ENCODE assay signal across 31 cellular contexts in the genomic region with DNA sequence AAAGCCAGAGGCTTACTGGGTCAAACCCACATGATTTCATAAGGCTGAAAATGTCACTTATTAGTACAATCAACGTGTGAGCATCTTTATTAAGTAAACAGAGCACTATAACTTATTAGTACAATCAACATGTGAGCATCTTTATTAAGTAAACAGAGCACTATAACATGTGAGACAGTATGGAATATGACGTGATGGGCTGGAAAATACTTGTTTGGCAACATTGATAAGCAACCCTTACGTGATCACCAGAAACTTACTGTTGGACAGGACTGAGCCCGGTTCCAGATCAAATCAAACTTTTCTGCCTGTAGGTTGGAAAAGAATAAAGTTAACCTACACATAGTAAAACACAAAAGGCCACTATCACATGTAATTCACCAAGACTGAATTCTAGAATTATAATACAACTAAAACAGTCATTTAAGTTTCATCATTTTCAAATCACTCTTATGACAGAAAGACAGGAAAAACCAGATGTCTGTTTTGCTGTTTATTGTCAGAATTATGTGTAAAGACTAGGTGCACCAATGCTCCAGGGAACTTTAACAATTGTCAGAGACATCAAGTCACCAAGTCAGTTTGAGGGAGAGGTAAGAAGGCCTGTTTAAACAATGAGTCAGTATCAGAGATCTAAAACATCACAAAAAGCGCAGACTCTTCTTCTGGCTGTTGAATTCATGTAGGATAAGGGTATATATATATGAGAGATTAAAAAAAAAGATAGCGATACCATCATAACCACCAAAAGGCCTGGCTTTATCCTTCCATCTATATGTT. TPM values are rescaled to one million over a fixed set of nuclear protein-coding genes. Genes with fewer than 3 reads are reported as not detected.
DNase-seq lines count a peak whose midpoint lies in the region; ATAC-seq and TF ChIP-seq lines count a peak whose summit lies in the region.
"Had no signal": no experiment of that assay in that cellular context is flagged by ENCODE, and none has a peak within 500 bp of the region (broad histone marks: within the 10 kb centered on the region; RNA-seq: fewer than 3 reads in every experiment).

No MANE protein-coding gene starts in this region.

- no peaks in the 10 kb centered on the region for H3K79me2 ChIP-seq in PC-3 (ENCODE audit: low read length)

- H3K9me3 Mint-ChIP-seq in activated T-helper 17 cell treated with anti-CD3 and anti-CD28 coated beads, Interleukin-2, amount 50 U/mL, for 72 hours: peaks cover 3% of the 10 kb centered on the region
- H3K9me3 Mint-ChIP-seq in mesothelial cell of epicardium: peaks cover 20% of the 10 kb centered on the region

- no peak overlapping the region for H2AFZ ChIP-seq in PC-3 (ENCODE audit: low read length)

- POLR2A ChIA-PET in PC-3 (lab: Charles Lee; ENCODE audit: unreplicated experiment): interaction anchor here (0.8 kb wide), 1 partner anchor 30 kb away, joined by 5 read pairs; no protein-coding TSS in a partner anchor

- no TSS peak for BruUV-seq in PC-3 (replicated peaks; lab: Mats Ljungman, UMichigan)

- no peak overlapping the region for H3K27ac ChIP-seq in PC-3 (ENCODE audit: low read length)
- H3K27ac ChIP-seq in subcutaneous abdominal adipose tissue (ENCODE audit: low read depth, low read length): peak overlapping the region; percentile 45
- H3K27ac ChIP-seq: BLaER1 treated with 17β-estradiol and CSF1 and Interleukin-3, amounts not matched to agents 10 nM and 100 nM; thyroid gland had no signal

- no peak overlapping the region for H3K9ac ChIP-seq in PC-3 (ENCODE audit: low read length)
- no peak overlapping the region for H3K9ac ChIP-seq in subcutaneous abdominal adipose tissue (ENCODE audit: low read length in 5 of 5)
- H3K9ac ChIP-seq: BLaER1 treated with 17β-estradiol and CSF1 and Interleukin-3, amounts not matched to agents 10 nM and 100 nM had no signal

- in situ Hi-C loops in GM13976 (cut with MboI; ENCODE audit: low sequenced_read_pairs, unreplicated experiment): no loop called here

- no peak overlapping the region for H3K4me3 Mint-ChIP-seq in activated T-helper 17 cell treated with anti-CD3 and anti-CD28 coated beads, Interleukin-2, amount 50 U/mL, for 72 hours
- no peak overlapping the region for H3K4me3 Mint-ChIP-seq in mesothelial cell of epicardium
- H3K4me3 Mint-ChIP-seq: activated CD8-positive, alpha-beta T cell treated with anti-CD3 and anti-CD28 coated beads, Interleukin-2, amount 10 ng/mL, durations not matched to agents 7 days and 5 days; IgD-negative memory B cell; natural killer cell had no signal

- no peaks in the 10 kb centered on the region for H3K9me2 ChIP-seq in PC-3 (replicated peaks; ENCODE audit: low read length)

- peaks cover 92% of the 10 kb centered on the region for H3K36me3 Mint-ChIP-seq in activated T-helper 17 cell treated with anti-CD3 and anti-CD28 coated beads, Interleukin-2, amount 50 U/mL, for 72 hours (ENCODE audit: low read depth)
- H3K36me3 Mint-ChIP-seq in mesothelial cell of epicardium: peaks cover 41% of the 10 kb centered on the region

- H3K4me2 ChIP-seq in PC-3 (ENCODE audit: low read length): peak overlapping the region; percentile 24; the same call in 1 of the 2 replicates
- H3K4me2 ChIP-seq: BLaER1 treated with 17β-estradiol and CSF1 and Interleukin-3, amounts not matched to agents 10 nM and 100 nM had no signal

- CTCF ChIA-PET in PC-3 (lab: Charles Lee): no interaction called here

- no peak overlapping the region for H3K4me3 ChIP-seq in PC-3 (ENCODE audit: low read length)
- H3K4me3 ChIP-seq in subcutaneous abdominal adipose tissue (ENCODE audit: low read depth in 1 of 5, low read length in 5 of 5): no peak overlapping the region
- H3K4me3 ChIP-seq: BLaER1 treated with 17β-estradiol and CSF1 and Interleukin-3, amounts not matched to agents 10 nM and 100 nM; cardiac muscle cell; thyroid gland had no signal

- TF ChIP-seq CTCF in PC-3 (conservative IDR thresholded peaks at IDR 0.05; ENCODE audit: low read depth, low read length) (no peak), mesothelial cell of epicardium (IDR thresholded peaks at IDR 0.05; ENCODE audit: unreplicated experiment) (no peak), GM13976 (IDR thresholded peaks at IDR 0.05; ENCODE audit: borderline replicate concordance, control extremely low read depth, extremely low read depth, insufficient read depth, missing control alignments) (no peak)

- H3K27me3 Mint-ChIP-seq in activated T-helper 17 cell treated with anti-CD3 and anti-CD28 coated beads, Interleukin-2, amount 50 U/mL, for 72 hours: no peaks in the 10 kb centered on the region
- no peaks in the 10 kb centered on the region for H3K27me3 Mint-ChIP-seq in mesothelial cell of epicardium (ENCODE audit: low read depth)
- H3K27me3 Mint-ChIP-seq: IgD-negative memory B cell had no signal

- H3K9me3 ChIP-seq in PC-3 (ENCODE audit: low read length): peaks cover 10% of the 10 kb centered on the region
- peaks cover 0 to 5% (median 4%) of the 10 kb centered on the region in 5 donors for H3K9me3 ChIP-seq in subcutaneous abdominal adipose tissue (ENCODE audit: control insufficient read depth in 5 of 5, low read length in 5 of 5)
- H3K9me3 ChIP-seq: thyroid gland had no signal

- DNase-seq in PC-3 (peak; percentile 50), mesothelial cell of epicardium (ENCODE audit: low spot score in 2 of 2, unreplicated experiment in 2 of 2) (no peak), GM13976 (ENCODE audit: low spot score) (no peak), left lobe of liver (ENCODE audit: low spot score) (no peak)
- DNase-seq: activated CD8-positive, alpha-beta T cell treated with anti-CD3 and anti-CD28 coated beads, Interleukin-2, amount 10 ng/mL, durations not matched to agents 7 days and 5 days; activated gamma-delta T cell treated with Interleukin-2 at 50 U/mL for 16 hours; DMS153; effector CD8-positive, alpha-beta T cell; head of caudate nucleus; kidney; midbrain; natural killer cell; NCI-H1105 treated with DMSO at 0.1 percent for 48 hours; NCI-H2029; NCI-H526 treated with DMSO at 0.1 percent for 48 hours; NK-92 treated with Interleukin-12 subunit alpha and Interleukin-12 subunit beta, amount 100 ng/mL, for 24 hours; Right ventricle myocardium superior; stimulated activated naive CD4-positive, alpha-beta T cell treated with Interleukin-2 at 50 U/mL for 16 hours; thyroid gland had no signal

- no peaks in the 10 kb centered on the region for H3K27me3 ChIP-seq in PC-3 (ENCODE audit: low read length)
- no peaks in the 10 kb centered on the region for H3K27me3 ChIP-seq in subcutaneous abdominal adipose tissue (ENCODE audit: control insufficient read depth in 5 of 5, insufficient read depth in 4 of 5, low read length in 5 of 5)
- H3K27me3 ChIP-seq: BLaER1 treated with 17β-estradiol and CSF1 and Interleukin-3, amounts not matched to agents 10 nM and 100 nM; cardiac muscle cell; thyroid gland had no signal

- H3K27ac Mint-ChIP-seq in activated T-helper 17 cell treated with anti-CD3 and anti-CD28 coated beads, Interleukin-2, amount 50 U/mL, for 72 hours: peak overlapping the region; percentile 79
- peak overlapping the region; percentile 21 for H3K27ac Mint-ChIP-seq in mesothelial cell of epicardium
- H3K27ac Mint-ChIP-seq: activated CD8-positive, alpha-beta T cell treated with anti-CD3 and anti-CD28 coated beads, Interleukin-2, amount 10 ng/mL, durations not matched to agents 7 days and 5 days; natural killer cell had no signal

- H4K20me1 ChIP-seq in PC-3 (ENCODE audit: low read length): no peaks in the 10 kb centered on the region
- H4K20me1 ChIP-seq: BLaER1 treated with 17β-estradiol and CSF1 and Interleukin-3, amounts not matched to agents 10 nM and 100 nM had no signal

- peaks cover 4% of the 10 kb centered on the region for H3F3A ChIP-seq in PC-3 (ENCODE audit: low read length, unreplicated experiment)

- intact Hi-C loops in PC-3 (cut with micrococcal nuclease): no loop called here

- ATAC-seq in PC-3 (peak; percentile 78), GM18519 (IDR thresholded peaks at IDR 0.05; ENCODE audit: low FRiP score, unreplicated experiment) (no peak), left lobe of liver (no peak)
- ATAC-seq in activated T-helper 17 cell treated with anti-CD3 and anti-CD28 coated beads, Interleukin-2, amount 50 U/mL, for 72 hours (replicated peaks): no peak
- ATAC-seq: activated CD8-positive, alpha-beta T cell treated with anti-CD3 and anti-CD28 coated beads, Interleukin-2, amount 10 ng/mL, durations not matched to agents 7 days and 5 days; natural killer cell had no signal

- peaks cover 6% of the 10 kb centered on the region for H3K4me1 Mint-ChIP-seq in activated T-helper 17 cell treated with anti-CD3 and anti-CD28 coated beads, Interleukin-2, amount 50 U/mL, for 72 hours
- peaks cover 19% of the 10 kb centered on the region for H3K4me1 Mint-ChIP-seq in mesothelial cell of epicardium
- H3K4me1 Mint-ChIP-seq: natural killer cell had no signal

- H3K36me3 ChIP-seq in PC-3 (ENCODE audit: low read depth, low read length) (peaks cover 53% of the 10 kb centered on the region), subcutaneous abdominal adipose tissue (ENCODE audit: control insufficient read depth in 5 of 5, insufficient read depth in 5 of 5, low read length in 5 of 5) (peaks cover 40 to 64% (median 48%) of the 10 kb centered on the region in 5 donors)

- peaks cover 12% of the 10 kb centered on the region for H3K4me1 ChIP-seq in PC-3 (ENCODE audit: insufficient read depth, low read length)
- peaks cover 0 to 7% (median 0%) of the 10 kb centered on the region in 5 donors for H3K4me1 ChIP-seq in subcutaneous abdominal adipose tissue (ENCODE audit: control insufficient read depth in 5 of 5, insufficient read depth in 5 of 5, low read length in 5 of 5)
- H3K4me1 ChIP-seq: BLaER1 treated with 17β-estradiol and CSF1 and Interleukin-3, amounts not matched to agents 10 nM and 100 nM; thyroid gland had no signal

RNA-seq across cellular contexts. Expression of a gene that starts 15.7 kb away (rescaled TPM):
- 68.3 and 83.7 TPM in 2 replicates for total RNA-seq in PC-3 (2014; rRNA removed)
- 10 to 100 TPM; 33.4 to 42.6 TPM for total RNA-seq in activated T-helper 17 cell treated with anti-CD3 and anti-CD28 coated beads, Interleukin-2, amount 50 U/mL, for 72 hours
- total RNA-seq in mesothelial cell of epicardium: 38.4 to 40.5 TPM (median 38.5 TPM) in 3 replicates
- 43.0 TPM for total RNA-seq in left lobe of liver

RNA-seq across cellular contexts. Expression of a gene that starts 19.1 kb away (rescaled TPM):
- total RNA-seq in PC-3 (2014; rRNA removed) (not detected in 2 replicates), mesothelial cell of epicardium (0.42 to 0.57 TPM (median 0.49 TPM) in 3 replicates), left lobe of liver (not detected)
- under 1 TPM in 1 of 2 donors, not detected in 1; 0.26 TPM for total RNA-seq in activated T-helper 17 cell treated with anti-CD3 and anti-CD28 coated beads, Interleukin-2, amount 50 U/mL, for 72 hours
- total RNA-seq: activated CD8-positive, alpha-beta T cell treated with anti-CD3 and anti-CD28 coated beads, Interleukin-2, amount 10 ng/mL, durations not matched to agents 7 days and 5 days; astrocyte; epithelial cell of proximal tubule; H4; lower leg skin; omental fat pad; Right ventricle myocardium superior; skeletal muscle tissue had no signal

RNA-seq across cellular contexts. Expression of a gene that starts 35.9 kb away (rescaled TPM):
- total RNA-seq in PC-3 (2014; rRNA removed) (10.4 and 13.2 TPM in 2 replicates), mesothelial cell of epicardium (10.6 to 11.5 TPM (median 11.0 TPM) in 3 replicates), left lobe of liver (5.3 TPM)
- 10 to 100 TPM; 13.7 to 20.9 TPM for total RNA-seq in activated T-helper 17 cell treated with anti-CD3 and anti-CD28 coated beads, Interleukin-2, amount 50 U/mL, for 72 hours

RNA-seq across cellular contexts. Expression of a gene that starts 48.4 kb away (rescaled TPM):
- total RNA-seq in PC-3 (2014; rRNA removed) (36.1 and 36.8 TPM in 2 replicates), mesothelial cell of epicardium (30.6 to 34.8 TPM (median 31.0 TPM) in 3 replicates), left lobe of liver (18.9 TPM)
- total RNA-seq in activated T-helper 17 cell treated with anti-CD3 and anti-CD28 coated beads, Interleukin-2, amount 50 U/mL, for 72 hours: 10 to 100 TPM; 59.2 to 83.7 TPM
